28 cellular contexts compared by ENCODE assay signal in genomic region chr16:11398136-11398535, GRCh38.
"Had no signal": no experiment of that assay in that cellular context is flagged by ENCODE, and none has a peak within 500 bp of the region (broad histone marks: within the 10 kb centered on the region; RNA-seq: fewer than 3 reads in every experiment).

No MANE protein-coding gene starts in this region.

- H3K36me3 ChIP-seq: brain microvascular endothelial cell, esophagus muscularis mucosa, left ventricle myocardium inferior, pancreas, transverse colon had no signal

- H3K9me3 Mint-ChIP-seq: activated CD4-positive, alpha-beta memory T cell treated with anti-CD3 and anti-CD28 coated beads for 36 hours; activated CD4-positive, alpha-beta T cell treated with anti-CD3 and anti-CD28 coated beads, Interleukin-2, amount 10 ng/mL, durations not matched to agents 24 days and 14 days; activated naive CD4-positive, alpha-beta T cell treated with anti-CD3 and anti-CD28 coated beads, Interleukin-2, amount 10 ng/mL, durations not matched to agents 7 days and 5 days; activated T-helper 1 cell treated with anti-CD3 and anti-CD28 coated beads, Interleukin-12 subunit alpha, Interleukin-12 subunit beta, Interleukin-2, Interleukin-4 antibody, amounts not matched to agents 30 ng/mL and 10 ng/mL and 1 ng/mL, durations not matched to agents 14 hours and 24 hours and 36 hours; dendritic cell treated with granulocyte-macrophage colony-stimulating factor and Interleukin-4, amounts not matched to agents 40 ng/mL and 50 ng/mL, for 4 days; nephron progenitor cell; T-helper 1 cell treated with Interleukin-12 subunit alpha and Interleukin-12 subunit beta and Interleukin-4 antibody, amounts not matched to agents 30 μg/mL and 1 μg/mL, for 36 hours had no signal

- ATAC-seq: foreskin keratinocyte, pancreas, psoas muscle had no signal

- DNase-seq: activated CD4-positive, alpha-beta memory T cell treated with anti-CD3 and anti-CD28 coated beads for 36 hours; activated CD4-positive, alpha-beta T cell treated with anti-CD3 and anti-CD28 coated beads, Interleukin-2, amount 10 ng/mL, durations not matched to agents 24 days and 14 days; activated CD4-positive, CD25-positive, alpha-beta regulatory T cell treated with anti-CD3 and anti-CD28 coated beads, Interleukin-2, amount 50 U/mL, for 72 hours; activated CD8-positive, alpha-beta memory T cell treated with anti-CD3 and anti-CD28 coated beads, Interleukin-2, amount 50 U/mL, for 4 hours; activated gamma-delta T cell; activated naive CD4-positive, alpha-beta T cell treated with anti-CD3 and anti-CD28 coated beads, Interleukin-2, amount 10 ng/mL, durations not matched to agents 7 days and 5 days; activated T-cell treated with anti-CD3 and anti-CD28 coated beads, Interleukin-2, amount 50 U/mL, for 1 hour; amniotic stem cell; brain microvascular endothelial cell; caudate nucleus; foreskin keratinocyte; left ventricle myocardium inferior; mammary epithelial cell; nephron progenitor cell; psoas muscle; stimulated activated CD4-positive, alpha-beta T cell treated with anti-CD3 and anti-CD28 coated beads, Interleukin-15, amount 100 ng/mL, for 24 hours; stimulated activated CD4-positive, alpha-beta T cell treated with anti-CD3 and anti-CD28 coated beads, Interleukin-2, amount 100 ng/mL, for 24 hours; stimulated activated naive CD4-positive, alpha-beta T cell treated with Interleukin-2 at 50 U/mL for 16 hours; T-helper 9 cell; testis; transverse colon had no signal

- H3K4me3 ChIP-seq: esophagus muscularis mucosa, left ventricle myocardium inferior, pancreas, psoas muscle, smooth muscle cell, testis, transverse colon had no signal

- H3K27me3 ChIP-seq: brain microvascular endothelial cell, esophagus muscularis mucosa, pancreas, testis, transverse colon had no signal

- H3K4me2 ChIP-seq: smooth muscle cell had no signal

- H3K9me3 ChIP-seq: esophagus muscularis mucosa, left ventricle myocardium inferior, pancreas, psoas muscle, testis, transverse colon had no signal

- H3K36me3 Mint-ChIP-seq: activated CD4-positive, alpha-beta memory T cell treated with anti-CD3 and anti-CD28 coated beads for 36 hours; activated naive CD4-positive, alpha-beta T cell treated with anti-CD3 and anti-CD28 coated beads, Interleukin-2, amount 10 ng/mL, durations not matched to agents 7 days and 5 days had no signal

- FAIRE-seq: astrocyte, pancreas had no signal

- H3K27ac ChIP-seq: brain microvascular endothelial cell, esophagus muscularis mucosa, foreskin keratinocyte, left ventricle myocardium inferior, pancreas, psoas muscle, testis, transverse colon had no signal

- H3K4me1 ChIP-seq: foreskin keratinocyte, transverse colon had no signal

- H3K27ac Mint-ChIP-seq: activated CD4-positive, alpha-beta memory T cell treated with anti-CD3 and anti-CD28 coated beads for 36 hours; activated CD4-positive, alpha-beta T cell treated with anti-CD3 and anti-CD28 coated beads, Interleukin-2, amount 10 ng/mL, durations not matched to agents 24 days and 14 days; activated naive CD4-positive, alpha-beta T cell treated with anti-CD3 and anti-CD28 coated beads, Interleukin-2, amount 10 ng/mL, durations not matched to agents 7 days and 5 days; activated T-helper 1 cell treated with anti-CD3 and anti-CD28 coated beads, Interleukin-12 subunit alpha, Interleukin-12 subunit beta, Interleukin-2, Interleukin-4 antibody, amounts not matched to agents 30 ng/mL and 10 ng/mL and 1 ng/mL, durations not matched to agents 14 hours and 24 hours and 36 hours; dendritic cell treated with granulocyte-macrophage colony-stimulating factor and Interleukin-4, amounts not matched to agents 40 ng/mL and 50 ng/mL, for 4 days; nephron progenitor cell; T-helper 1 cell treated with Interleukin-12 subunit alpha and Interleukin-12 subunit beta and Interleukin-4 antibody, amounts not matched to agents 30 μg/mL and 1 μg/mL, for 36 hours had no signal
